ENCODE assay signal across 7 cellular contexts in genomic region chr11:14308114-14308896, GRCh38. TPM values are rescaled to one million over a fixed set of nuclear protein-coding genes. Genes with fewer than 3 reads are reported as not detected.
DNase-seq lines count a peak whose midpoint lies in the region; ATAC-seq, FAIRE-seq and TF ChIP-seq lines count a peak whose summit lies in the region.

No MANE protein-coding gene starts in this region.

- no peak for ATAC-seq in HG03097 (IDR thresholded peaks at IDR 0.05; ENCODE audit: low FRiP score, unreplicated experiment)

- H3K4me3 ChIP-seq in GM12865 (ENCODE audit: low read depth, low read length) (no peak overlapping the region), NB4 (ENCODE audit: low read depth, low read length) (no peak overlapping the region), adrenal gland (no peak overlapping the region)

- H3K4me1 ChIP-seq in adrenal gland (replicated peaks in 1 of 2) = peaks cover 5 to 20% of the 10 kb centered on the region in 2 donors

- TF ChIP-seq POLR2A in NB4 (IDR thresholded peaks at IDR 0.05; ENCODE audit: extremely low read depth, insufficient read length) (no peak), adrenal gland (IDR thresholded peaks at IDR 0.05) (no peak)

- TF ChIP-seq CTCF in GM12865 (IDR thresholded peaks at IDR 0.05; ENCODE audit: insufficient read depth, low read depth, low read length, missing control alignments) (peak; percentile 65), NB4 (IDR thresholded peaks at IDR 0.05; ENCODE audit: low read depth, low read length) (peak; percentile 55), adrenal gland (IDR thresholded peaks at IDR 0.05) (peak; percentile 36 to 54 (median 40))

- peak; percentile 33 for FAIRE-seq in islet of Langerhans (lab: Jason Lieb, UNC)

- no peaks in the 10 kb centered on the region for H3K27me3 ChIP-seq in adrenal gland

- no peak overlapping the region for H3K27ac ChIP-seq in adrenal gland

- H3K36me3 ChIP-seq in adrenal gland (replicated peaks in 1 of 2) = no peaks in the 10 kb centered on the region

- DNase-seq in GM12865 (ENCODE audit: low read depth) (peak; percentile 71), H4 (ENCODE audit: low spot score) (peak; percentile 70), NB4 (ENCODE audit: low read depth) (peak; percentile 59), adrenal gland (peak in 1 of 7 donors; percentile 15), ureter (ENCODE audit: low spot score) (no peak)

- H3K9me3 ChIP-seq in adrenal gland (replicated peaks in 1 of 3) = no peaks in the 10 kb centered on the region

- intact Hi-C loops in adrenal gland (cut with DNase I) = loop anchor here in 1 of 2 donors (10.0 kb wide), 1 partner anchor 46 kb away; the partner anchor contains the start of gene RRAS2

- 25 to 30% (median 28%) methylated on average over 5 of the region's 5 CpGs for WGBS in adrenal gland, 4 donors

RNA-seq across cellular contexts. Expression of gene RRAS2, which starts 50.7 kb away (rescaled TPM):
- total RNA-seq in H4 (2014; rRNA removed; shearing (Covaris generic)) = 48.0 and 69.9 TPM in 2 replicates
- total RNA-seq in adrenal gland (10 to 100 TPM; 19.8 to 59.3 (median 28.6) TPM), ureter (31.1 TPM)
- polyA plus RNA-seq in adrenal gland = 10 to 100 TPM in 2 of 3 donors, 1 to 10 TPM in 1; 9.2 to 28.3 (median 10.7) TPM
